Comparison of ENCODE assay signal across 8 cellular contexts in genomic region chr1:92298213-92298572, GRCh38. TPM values are rescaled to one million over a fixed set of nuclear protein-coding genes. Genes with fewer than 3 reads are reported as not detected.
DNase-seq lines count a peak whose midpoint lies in the region; ATAC-seq and TF ChIP-seq lines count a peak whose summit lies in the region.

No MANE protein-coding gene starts in this region.

- H3K4me1 ChIP-seq in A673 (ENCODE audit: insufficient read depth, low read length, poor library complexity, severe bottlenecking): peaks cover 19% of the 10 kb centered on the region
- peaks cover 21% of the 10 kb centered on the region for H3K4me1 ChIP-seq in lower lobe of right lung
- H3K4me1 ChIP-seq in vagina: peaks cover 23% of the 10 kb centered on the region

- no peak for TF ChIP-seq POLR2A in vagina (IDR thresholded peaks at IDR 0.05)

- H3K4me3 ChIP-seq in A673 (ENCODE audit: low read depth, low read length, poor library complexity, severe bottlenecking) (peak overlapping the region; percentile 84), astrocyte of the spinal cord (ENCODE audit: low read depth, low read length) (peak overlapping the region; percentile 90), lower lobe of right lung (peak overlapping the region; percentile 77), vagina (peak overlapping the region; percentile 77 to 88)

- H3K36me3 ChIP-seq in A673 (ENCODE audit: insufficient read depth, low read length, poor library complexity, severe bottlenecking): peaks cover 18% of the 10 kb centered on the region
- H3K36me3 ChIP-seq in lower lobe of right lung: peaks cover 17% of the 10 kb centered on the region
- no peaks in the 10 kb centered on the region for H3K36me3 ChIP-seq in vagina

- H3K27me3 ChIP-seq in A673 (replicated peaks; ENCODE audit: insufficient read depth, low read depth, low read length, poor library complexity): no peaks in the 10 kb centered on the region
- H3K27me3 ChIP-seq in lower lobe of right lung (ENCODE audit: low read depth): no peaks in the 10 kb centered on the region
- H3K27me3 ChIP-seq in vagina: no peaks in the 10 kb centered on the region

- peak; percentile 0 for ATAC-seq in HG02884 (IDR thresholded peaks at IDR 0.05; ENCODE audit: unreplicated experiment)
- peak in 1 of 2 donors; percentile 2 for ATAC-seq in lower lobe of right lung

- POLR2A ChIA-PET in A673 (lab: Charles Lee; ENCODE audit: low non-redundant PET): interaction anchor here (0.6 kb wide), 1 partner anchor 464 kb away, joined by 3 read pairs; no protein-coding TSS in a partner anchor

- intact Hi-C loops in A673 (cut with micrococcal nuclease; ENCODE audit: unreplicated experiment) (no loop called here), lower lobe of right lung (cut with DNase I) (no loop called here), vagina (cut with DNase I) (loop anchor here (5.0 kb wide), 1 partner anchor 121 kb away; no protein-coding TSS in a partner anchor)

- H3K9me3 ChIP-seq in A673 (ENCODE audit: low read depth, low read length, poor library complexity, severe bottlenecking) (no peaks in the 10 kb centered on the region), lower lobe of right lung (no peaks in the 10 kb centered on the region), vagina (no peaks in the 10 kb centered on the region)

- TF ChIP-seq CTCF in A673 (conservative IDR thresholded peaks at IDR 0.05; ENCODE audit: low read depth, low read length) (peak; percentile 30; the same call in 1 of the 2 replicates), astrocyte of the spinal cord (IDR thresholded peaks at IDR 0.05; ENCODE audit: low read depth, low read length) (no peak), lower lobe of right lung (IDR thresholded peaks at IDR 0.05) (no peak), vagina (IDR thresholded peaks at IDR 0.05) (no peak)

- BruUV-seq in A673 (replicated peaks; lab: Mats Ljungman, UMichigan): no TSS peak

- CTCF ChIA-PET in A673 (lab: Charles Lee): no interaction called here

- in situ Hi-C loops in astrocyte of the spinal cord (cut with HindIII; ENCODE audit: low sequenced_read_pairs): no loop called here

- H3K27ac ChIP-seq in A673 (ENCODE audit: low read depth, low read length, poor library complexity, severe bottlenecking) (peak overlapping the region; percentile 97), lower lobe of right lung (peak overlapping the region; percentile 88), vagina (peak overlapping the region; percentile 86)

- no peak for DNase-seq in A673 (ENCODE audit: low spot score)
- no peak for DNase-seq in astrocyte of the spinal cord (ENCODE audit: low read depth, low spot score)
- no peak for DNase-seq in lower lobe of right lung
- no peak for DNase-seq in vagina (ENCODE audit: extremely low spot score in 2 of 2)
- DNase-seq in ureter (ENCODE audit: low spot score): no peak
- DNase-seq in NCI-H146 (lab: John Stamatoyannopoulos, UW): no peak
- no peak for DNase-seq in GF-D8 (lab: John Stamatoyannopoulos, UW)

RNA-seq across cellular contexts. Expression of gene GLMN, which starts 0.6 kb away (rescaled TPM):
- total RNA-seq in A673 (2021): 25.6 and 27.3 TPM in 2 replicates
- total RNA-seq in lower lobe of right lung: 6.5 TPM
- 9.3 TPM for total RNA-seq in vagina
- 13.9 TPM for total RNA-seq in ureter

RNA-seq across cellular contexts. Expression of gene RPAP2, which starts 0.7 kb away (rescaled TPM):
- total RNA-seq in A673 (2021) (31.8 and 31.9 TPM in 2 replicates), lower lobe of right lung (20.0 TPM), vagina (11.8 TPM), ureter (44.8 TPM)
